ENCODE assay signal across 7 cellular contexts in the genomic region with DNA sequence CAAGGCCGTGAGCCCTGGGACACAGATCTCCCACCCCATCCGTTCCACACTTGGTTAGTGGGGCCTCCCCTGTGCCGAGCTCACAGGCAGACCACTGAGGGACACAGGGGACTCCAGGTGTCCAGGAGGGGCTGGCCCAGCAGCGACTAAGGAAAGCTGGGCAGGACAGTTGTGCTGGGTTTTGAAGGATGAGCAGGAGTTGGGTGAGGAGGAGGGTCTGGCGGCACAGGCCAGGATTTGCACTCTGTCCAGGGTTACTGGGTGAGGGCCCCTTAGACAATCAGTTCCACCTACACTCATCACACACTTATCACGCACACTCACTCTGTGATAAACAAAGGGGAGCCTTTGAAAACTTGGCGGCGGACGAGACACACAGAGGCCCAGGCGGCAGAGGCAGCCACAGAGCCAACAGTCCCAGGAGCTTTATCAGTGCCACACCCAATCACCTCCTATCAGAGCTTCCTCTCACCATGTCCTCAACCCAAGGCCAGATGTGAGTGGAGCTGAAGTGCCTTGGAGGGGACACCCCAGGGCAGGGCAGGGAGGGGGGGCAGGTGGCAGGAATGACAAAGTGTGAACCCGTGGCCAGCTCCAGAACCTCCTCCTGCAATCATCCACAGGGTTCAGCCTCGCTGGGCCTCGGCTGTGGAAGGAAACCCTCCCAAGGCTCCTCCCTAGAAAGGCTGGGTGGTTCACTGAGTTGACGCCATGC.
DNase-seq lines count a peak whose midpoint lies in the region; ATAC-seq, FAIRE-seq and TF ChIP-seq lines count a peak whose summit lies in the region.

No MANE protein-coding gene starts in this region.

- peak; percentile 22 for ATAC-seq in GM21786 (IDR thresholded peaks at IDR 0.05; ENCODE audit: unreplicated experiment)

- no peak for FAIRE-seq in RCC 7860 (lab: Jason Lieb, UNC)

- peak; percentile 18 for DNase-seq in T-helper 9 cell
- peak; percentile 44 to 61 for DNase-seq in erythroblast (lab: John Stamatoyannopoulos, UW)
- peak; percentile 72 for DNase-seq in stimulated activated CD8-positive, alpha-beta memory T cell treated with anti-CD3 and anti-CD28 coated beads, Interleukin-4, amount 100 ng/mL, for 48 hours
- DNase-seq in NCI-H1436 (lab: John Stamatoyannopoulos, UW) = no peak
- no peak for DNase-seq in RCC 7860 (ENCODE audit: low spot score)
- DNase-seq in kidney tubule cell (ENCODE audit: low spot score) = no peak

- TF ChIP-seq POLR2A in erythroblast (IDR thresholded peaks at IDR 0.05; ENCODE audit: low read length) = no peak

Comparison
In these comparisons a context has a peak if more than half of its experiments do, and no peak if none do; other contexts are left out.
1. DNase-seq: peak in T-helper 9 cell (single experiment), erythroblast (2 of 2) and stimulated activated CD8-positive, alpha-beta memory T cell treated with anti-CD3 and anti-CD28 coated beads, Interleukin-4, amount 100 ng/mL, for 48 hours (single experiment); none in NCI-H1436 (single experiment), RCC 7860 (single experiment) and kidney tubule cell (single experiment).